In genomic region chr2:128525653-128526052, GRCh38 we compare ENCODE assay signal across 1 cellular context.
TF ChIP-seq lines count a peak whose summit lies in the region.

No MANE protein-coding gene starts in this region.

TF ChIP-seq in SK-N-SH, 30 proteins besides CTCF, POLR2A, EP300 and RAD21 (continued from another document):
- no peak for TF ChIP-seq MAX (IDR thresholded peaks at IDR 0.05; ENCODE audit: low read depth)
- TF ChIP-seq POLR2AphosphoS5 (IDR thresholded peaks at IDR 0.05; ENCODE audit: low read depth, low read length): no peak
- no peak for TF ChIP-seq ELF1 (IDR thresholded peaks at IDR 0.05)
